Comparison of ENCODE assay signal across 1 cellular context in genomic region chr2:186590538-186591441, GRCh38.
TF ChIP-seq lines count a peak whose summit lies in the region.

No MANE protein-coding gene starts in this region.

TF ChIP-seq in HepG2, 621 proteins besides CTCF, POLR2A, EP300 and RAD21 (continued from another document and continues in another):
- no peak for TF ChIP-seq ZNF670 (CRISPR knock-in tag; IDR thresholded peaks at IDR 0.05; ENCODE audit: borderline replicate concordance)
- TF ChIP-seq NKX3-1 (CRISPR knock-in tag; IDR thresholded peaks at IDR 0.05): peak; percentile 22; the same call in 1 of the 2 replicates
- no peak for TF ChIP-seq ZNF556 (CRISPR knock-in tag; IDR thresholded peaks at IDR 0.05; ENCODE audit: borderline replicate concordance)
- no peak for TF ChIP-seq ZUFSP (CRISPR knock-in tag; IDR thresholded peaks at IDR 0.05; ENCODE audit: borderline replicate concordance)
- no peak for TF ChIP-seq ZZZ3 (CRISPR knock-in tag; IDR thresholded peaks at IDR 0.05; ENCODE audit: borderline replicate concordance)
- no peak for TF ChIP-seq ZNF558 (CRISPR knock-in tag; IDR thresholded peaks at IDR 0.05; ENCODE audit: borderline replicate concordance)
- TF ChIP-seq KLF6 (CRISPR knock-in tag; IDR thresholded peaks at IDR 0.05): no peak
- TF ChIP-seq FOXK2 (IDR thresholded peaks at IDR 0.05): no peak
- TF ChIP-seq, protein P1, sequence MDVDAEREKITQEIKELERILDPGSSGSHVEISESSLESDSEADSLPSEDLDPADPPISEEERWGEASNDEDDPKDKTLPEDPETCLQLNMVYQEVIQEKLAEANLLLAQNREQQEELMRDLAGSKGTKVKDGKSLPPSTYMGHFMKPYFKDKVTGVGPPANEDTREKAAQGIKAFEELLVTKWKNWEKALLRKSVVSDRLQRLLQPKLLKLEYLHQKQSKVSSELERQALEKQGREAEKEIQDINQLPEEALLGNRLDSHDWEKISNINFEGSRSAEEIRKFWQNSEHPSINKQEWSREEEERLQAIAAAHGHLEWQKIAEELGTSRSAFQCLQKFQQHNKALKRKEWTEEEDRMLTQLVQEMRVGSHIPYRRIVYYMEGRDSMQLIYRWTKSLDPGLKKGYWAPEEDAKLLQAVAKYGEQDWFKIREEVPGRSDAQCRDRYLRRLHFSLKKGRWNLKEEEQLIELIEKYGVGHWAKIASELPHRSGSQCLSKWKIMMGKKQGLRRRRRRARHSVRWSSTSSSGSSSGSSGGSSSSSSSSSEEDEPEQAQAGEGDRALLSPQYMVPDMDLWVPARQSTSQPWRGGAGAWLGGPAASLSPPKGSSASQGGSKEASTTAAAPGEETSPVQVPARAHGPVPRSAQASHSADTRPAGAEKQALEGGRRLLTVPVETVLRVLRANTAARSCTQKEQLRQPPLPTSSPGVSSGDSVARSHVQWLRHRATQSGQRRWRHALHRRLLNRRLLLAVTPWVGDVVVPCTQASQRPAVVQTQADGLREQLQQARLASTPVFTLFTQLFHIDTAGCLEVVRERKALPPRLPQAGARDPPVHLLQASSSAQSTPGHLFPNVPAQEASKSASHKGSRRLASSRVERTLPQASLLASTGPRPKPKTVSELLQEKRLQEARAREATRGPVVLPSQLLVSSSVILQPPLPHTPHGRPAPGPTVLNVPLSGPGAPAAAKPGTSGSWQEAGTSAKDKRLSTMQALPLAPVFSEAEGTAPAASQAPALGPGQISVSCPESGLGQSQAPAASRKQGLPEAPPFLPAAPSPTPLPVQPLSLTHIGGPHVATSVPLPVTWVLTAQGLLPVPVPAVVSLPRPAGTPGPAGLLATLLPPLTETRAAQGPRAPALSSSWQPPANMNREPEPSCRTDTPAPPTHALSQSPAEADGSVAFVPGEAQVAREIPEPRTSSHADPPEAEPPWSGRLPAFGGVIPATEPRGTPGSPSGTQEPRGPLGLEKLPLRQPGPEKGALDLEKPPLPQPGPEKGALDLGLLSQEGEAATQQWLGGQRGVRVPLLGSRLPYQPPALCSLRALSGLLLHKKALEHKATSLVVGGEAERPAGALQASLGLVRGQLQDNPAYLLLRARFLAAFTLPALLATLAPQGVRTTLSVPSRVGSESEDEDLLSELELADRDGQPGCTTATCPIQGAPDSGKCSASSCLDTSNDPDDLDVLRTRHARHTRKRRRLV (CRISPR knock-in tag; IDR thresholded peaks at IDR 0.05): peak; percentile 50; the same call in 1 of the 2 replicates
- TF ChIP-seq SNRNP70 (IDR thresholded peaks at IDR 0.05; ENCODE audit: low read depth, low read length): no peak
- TF ChIP-seq CCDC6 (CRISPR knock-in tag; IDR thresholded peaks at IDR 0.05): no peak
- TF ChIP-seq, protein P2, sequence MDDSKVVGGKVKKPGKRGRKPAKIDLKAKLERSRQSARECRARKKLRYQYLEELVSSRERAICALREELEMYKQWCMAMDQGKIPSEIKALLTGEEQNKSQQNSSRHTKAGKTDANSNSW (CRISPR knock-in tag; IDR thresholded peaks at IDR 0.05; ENCODE audit: borderline replicate concordance): no peak
- no peak for TF ChIP-seq ZNF800 (CRISPR knock-in tag; IDR thresholded peaks at IDR 0.05)
- TF ChIP-seq, protein P3, sequence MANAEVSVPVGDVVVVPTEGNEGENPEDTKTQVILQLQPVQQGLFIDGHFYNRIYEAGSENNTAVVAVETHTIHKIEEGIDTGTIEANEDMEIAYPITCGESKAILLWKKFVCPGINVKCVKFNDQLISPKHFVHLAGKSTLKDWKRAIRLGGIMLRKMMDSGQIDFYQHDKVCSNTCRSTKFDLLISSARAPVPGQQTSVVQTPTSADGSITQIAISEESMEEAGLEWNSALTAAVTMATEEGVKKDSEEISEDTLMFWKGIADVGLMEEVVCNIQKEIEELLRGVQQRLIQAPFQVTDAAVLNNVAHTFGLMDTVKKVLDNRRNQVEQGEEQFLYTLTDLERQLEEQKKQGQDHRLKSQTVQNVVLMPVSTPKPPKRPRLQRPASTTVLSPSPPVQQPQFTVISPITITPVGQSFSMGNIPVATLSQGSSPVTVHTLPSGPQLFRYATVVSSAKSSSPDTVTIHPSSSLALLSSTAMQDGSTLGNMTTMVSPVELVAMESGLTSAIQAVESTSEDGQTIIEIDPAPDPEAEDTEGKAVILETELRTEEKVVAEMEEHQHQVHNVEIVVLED (CRISPR knock-in tag; IDR thresholded peaks at IDR 0.05; ENCODE audit: borderline replicate concordance): no peak
- no peak for TF ChIP-seq ZBTB40 (IDR thresholded peaks at IDR 0.05)
- no peak for TF ChIP-seq ZBTB40 (CRISPR knock-in tag; IDR thresholded peaks at IDR 0.05)
- TF ChIP-seq ASH2L (IDR thresholded peaks at IDR 0.05; ENCODE audit: insufficient read length, low read depth, low read length): peak; percentile 18
- TF ChIP-seq ZNF776 (CRISPR knock-in tag; IDR thresholded peaks at IDR 0.05): no peak
- no peak for TF ChIP-seq SUZ12 (IDR thresholded peaks at IDR 0.05; ENCODE audit: low read depth, low read length)
- TF ChIP-seq, protein P4, sequence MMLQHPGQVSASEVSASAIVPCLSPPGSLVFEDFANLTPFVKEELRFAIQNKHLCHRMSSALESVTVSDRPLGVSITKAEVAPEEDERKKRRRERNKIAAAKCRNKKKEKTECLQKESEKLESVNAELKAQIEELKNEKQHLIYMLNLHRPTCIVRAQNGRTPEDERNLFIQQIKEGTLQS (CRISPR knock-in tag; IDR thresholded peaks at IDR 0.05): no peak
- no peak for TF ChIP-seq ZNF792 (CRISPR knock-in tag; IDR thresholded peaks at IDR 0.05)
- 0 out of 2 replicates have a peak, but pooled peaks have one; percentile 26 for TF ChIP-seq ONECUT2 (CRISPR knock-in tag; IDR thresholded peaks at IDR 0.05)
- 0 out of 2 replicates have a peak, but pooled peaks have one; percentile 7 for TF ChIP-seq KDM5A (IDR thresholded peaks at IDR 0.05; ENCODE audit: borderline replicate concordance, low read length)
- TF ChIP-seq ZNF326 (CRISPR knock-in tag; IDR thresholded peaks at IDR 0.05; ENCODE audit: borderline replicate concordance): no peak
- no peak for TF ChIP-seq ZNF335 (CRISPR knock-in tag; IDR thresholded peaks at IDR 0.05)
- no peak for TF ChIP-seq SSRP1 (CRISPR knock-in tag; IDR thresholded peaks at IDR 0.05)
- 0 out of 2 replicates have a peak, but pooled peaks have one; percentile 49 for TF ChIP-seq ZSCAN30 (CRISPR knock-in tag; IDR thresholded peaks at IDR 0.05)
- 0 out of 2 replicates have a peak, but pooled peaks have one; percentile 17 for TF ChIP-seq PHF21A (CRISPR knock-in tag; IDR thresholded peaks at IDR 0.05)
- TF ChIP-seq ZNF343 (CRISPR knock-in tag; IDR thresholded peaks at IDR 0.05): 0 out of 2 replicates have a peak, but pooled peaks have one; percentile 17
- TF ChIP-seq MTF2 (CRISPR knock-in tag; IDR thresholded peaks at IDR 0.05; ENCODE audit: borderline replicate concordance): no peak
- TF ChIP-seq THYN1 (CRISPR knock-in tag; IDR thresholded peaks at IDR 0.05; ENCODE audit: borderline replicate concordance, low read depth): no peak
- TF ChIP-seq ZBTB10 (CRISPR knock-in tag; IDR thresholded peaks at IDR 0.05; ENCODE audit: borderline replicate concordance): 0 out of 2 replicates have a peak, but pooled peaks have one; percentile 30
- TF ChIP-seq JUN (CRISPR knock-in tag; IDR thresholded peaks at IDR 0.05): no peak
- 0 out of 2 replicates have a peak, but pooled peaks have one; percentile 4 for TF ChIP-seq PRMT3 (CRISPR knock-in tag; IDR thresholded peaks at IDR 0.05; ENCODE audit: borderline replicate concordance, low read depth)
- no peak for TF ChIP-seq ATRX (CRISPR knock-in tag; IDR thresholded peaks at IDR 0.05; ENCODE audit: borderline replicate concordance)
- TF ChIP-seq ATAD3A (CRISPR knock-in tag; IDR thresholded peaks at IDR 0.05): no peak
- 0 out of 2 replicates have a peak, but pooled peaks have one; percentile 82 for TF ChIP-seq DNMT3B (CRISPR knock-in tag; conservative IDR thresholded peaks at IDR 0.05)
- peak; percentile 35; the same call in 1 of the 2 replicates for TF ChIP-seq ZBTB21 (CRISPR knock-in tag; IDR thresholded peaks at IDR 0.05)
